ENCODE assay signal across 9 cellular contexts in the genomic region with DNA sequence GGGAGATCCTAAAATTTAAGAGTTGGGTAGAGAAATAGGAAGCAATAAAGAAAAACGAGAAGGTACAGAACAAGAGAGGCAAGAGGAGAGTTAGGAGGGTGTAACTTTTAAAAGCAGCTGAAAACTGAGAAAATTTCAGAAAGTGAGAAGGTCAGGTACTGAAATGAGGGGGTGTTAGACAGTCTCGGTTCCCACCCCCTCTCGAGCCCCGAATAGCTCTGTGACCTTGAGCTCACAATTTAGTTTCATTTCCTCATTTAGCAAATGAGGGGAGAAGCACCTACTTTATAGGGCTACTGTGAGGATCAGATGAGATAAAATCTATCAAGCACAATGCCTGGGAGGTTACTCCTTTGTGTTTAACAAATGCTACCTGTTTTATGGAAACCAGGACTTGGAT. TPM values are rescaled to one million over a fixed set of nuclear protein-coding genes. Genes with fewer than 3 reads are reported as not detected.
DNase-seq lines count a peak whose midpoint lies in the region; ATAC-seq and TF ChIP-seq lines count a peak whose summit lies in the region.
"Had no signal": no experiment of that assay in that cellular context is flagged by ENCODE, and none has a peak within 500 bp of the region (broad histone marks: within the 10 kb centered on the region; RNA-seq: fewer than 3 reads in every experiment).

No MANE protein-coding gene starts in this region.

- intact Hi-C loops in heart left ventricle (cut with DNase I) = no loop called here

- H3K27me3 ChIP-seq in BLaER1 = peaks cover 13% of the 10 kb centered on the region; the same call in 1 of the 2 replicates
- peaks cover 0 to 24% (median 11%) of the 10 kb centered on the region in 9 donors for H3K27me3 ChIP-seq in heart left ventricle

- H3K4me2 ChIP-seq in BLaER1 = peak overlapping the region; percentile 94

- WGBS in heart left ventricle, 4 donors = 78 to 84% (median 82%) methylated on average over 4 of the region's 4 CpGs

- no peak overlapping the region for H3K9ac ChIP-seq in BLaER1

- H3K36me3 ChIP-seq in BLaER1 = no peaks in the 10 kb centered on the region
- no peaks in the 10 kb centered on the region for H3K36me3 ChIP-seq in heart left ventricle

- no peaks in the 10 kb centered on the region for H3K9me3 ChIP-seq in BLaER1
- no peaks in the 10 kb centered on the region for H3K9me3 ChIP-seq in heart left ventricle

- no peak for TF ChIP-seq POLR2A in heart left ventricle (IDR thresholded peaks at IDR 0.05)

- H3K4me1 ChIP-seq in BLaER1 = peaks cover 45% of the 10 kb centered on the region
- H3K4me1 ChIP-seq in heart left ventricle = peaks cover 0 to 13% (median 1%) of the 10 kb centered on the region in 12 donors

- DNase-seq in GM19240 (ENCODE audit: insufficient read length, low spot score) (peak; percentile 44), NOMO-1 treated with dmso at 0.1 percent for 144 hours (lab: John Stamatoyannopoulos, UW; ENCODE audit: unreplicated experiment) (peak; percentile 34), NK-92 (lab: John Stamatoyannopoulos, UW; ENCODE audit: unreplicated experiment) (no peak), heart left ventricle (no peak), cerebellum (ENCODE audit: low spot score) (no peak)
- no peak for DNase-seq in stimulated activated CD4-positive, alpha-beta T cell treated with anti-CD3 and anti-CD28 coated beads, Interleukin-2, amount 100 ng/mL, for 48 hours
- DNase-seq: CD4-positive, alpha-beta T cell had no signal

- TF ChIP-seq CTCF in heart left ventricle (IDR thresholded peaks at IDR 0.05) = no peak

- H4K20me1 ChIP-seq in BLaER1 = peaks cover 18% of the 10 kb centered on the region

- ATAC-seq in HG02973 (IDR thresholded peaks at IDR 0.05; ENCODE audit: unreplicated experiment) (peak; percentile 92), heart left ventricle (no peak)

- H3K27ac ChIP-seq in BLaER1 = no peak overlapping the region
- H3K27ac ChIP-seq in heart left ventricle = no peak overlapping the region

- no peak overlapping the region for H3K4me3 ChIP-seq in BLaER1
- no peak overlapping the region for H3K4me3 ChIP-seq in heart left ventricle

RNA-seq across cellular contexts. Expression of gene UGT8, which starts 4.8 kb away (rescaled TPM):
- total RNA-seq in heart left ventricle = under 1 TPM in 3 of 9 donors, not detected in 6; 0.12 to 0.29 (median 0.14) TPM
- polyA plus RNA-seq in heart left ventricle = under 1 TPM in 1 of 2 donors, not detected in 1; 0.03 TPM
- total RNA-seq in cerebellum = 11.3 TPM

Comparison
In these comparisons a context has a peak if more than half of its experiments do, and no peak if none do; other contexts are left out.
1. DNase-seq: peak in GM19240 (single experiment) and NOMO-1 treated with dmso at 0.1 percent for 144 hours (single experiment); none in NK-92 (single experiment), stimulated activated CD4-positive, alpha-beta T cell treated with anti-CD3 and anti-CD28 coated beads, Interleukin-2, amount 100 ng/mL, for 48 hours (0 of 2), heart left ventricle (0 of 5) and cerebellum (single experiment).